In the genomic region with DNA sequence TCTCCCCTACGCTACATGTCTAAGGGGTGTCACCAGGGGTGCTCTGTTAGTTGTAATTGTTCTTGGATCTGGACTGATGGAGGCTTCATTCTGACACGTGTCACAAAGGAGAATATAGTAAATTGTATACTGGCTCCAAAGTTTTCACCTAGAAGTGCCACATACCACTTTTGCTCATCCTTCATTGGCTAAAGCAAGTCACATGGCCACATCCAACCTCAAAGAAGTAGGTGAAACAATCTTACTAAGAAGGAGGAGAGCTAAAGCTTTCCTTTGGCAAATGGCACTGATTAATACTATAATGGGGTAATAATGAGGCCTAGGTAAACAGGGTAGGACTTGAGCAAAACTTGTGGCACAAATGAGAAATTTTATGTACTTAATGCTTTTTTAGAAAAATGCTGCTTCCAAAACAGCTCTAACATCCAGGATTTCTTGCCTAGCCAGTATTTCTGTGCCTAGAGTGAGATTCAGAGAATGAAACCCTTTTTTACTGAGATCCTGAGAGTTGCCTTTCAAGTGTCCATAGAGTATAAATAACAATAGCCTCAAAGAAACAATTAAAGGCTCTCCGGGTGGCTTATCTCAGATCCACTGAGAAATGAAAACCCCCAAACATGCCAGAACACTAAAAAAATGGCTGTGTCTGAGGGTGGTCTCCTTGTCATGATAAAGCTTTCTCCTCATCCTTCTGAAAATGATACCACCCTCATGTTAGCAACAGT, we compare ENCODE assay signal across 14 cellular contexts. TPM values are rescaled to one million over a fixed set of nuclear protein-coding genes. Genes with fewer than 3 reads are reported as not detected.
DNase-seq lines count a peak whose midpoint lies in the region; ATAC-seq and TF ChIP-seq lines count a peak whose summit lies in the region.
"Had no signal": no experiment of that assay in that cellular context is flagged by ENCODE, and none has a peak within 500 bp of the region (broad histone marks: within the 10 kb centered on the region; RNA-seq: fewer than 3 reads in every experiment).

No MANE protein-coding gene starts in this region.

- H3K36me3 Mint-ChIP-seq in H9 (ENCODE audit: insufficient read depth in 1 of 3, low read depth in 3 of 3), result peaks cover 0 to 1% (median 0%) of the 10 kb centered on the region in 3 experiments; a peak in 2 of 7 replicates
- H3K36me3 Mint-ChIP-seq in WTC11, result no peaks in the 10 kb centered on the region
- H3K36me3 Mint-ChIP-seq in progenitor cell of endocrine pancreas (ENCODE audit: insufficient read depth), result peaks cover 3% of the 10 kb centered on the region
- H3K36me3 Mint-ChIP-seq: CD4-positive, alpha-beta memory T cell had no signal

- no peak overlapping the region for H3T11ph ChIP-seq in H9 (ENCODE audit: low read length)

- H3K27ac Mint-ChIP-seq in H9 (no peak overlapping the region; a peak in 1 of 7 replicates), WTC11 (no peak overlapping the region), progenitor cell of endocrine pancreas (peak overlapping the region; percentile 62)

- no peak overlapping the region for H3K14ac ChIP-seq in H9 (ENCODE audit: insufficient read depth, low read length)

- TF ChIP-seq CTCF in H9 (conservative IDR thresholded peaks at IDR 0.05) (no peak), WTC11 (IDR thresholded peaks at IDR 0.05) (no peak), progenitor cell of endocrine pancreas (IDR thresholded peaks at IDR 0.05; ENCODE audit: unreplicated experiment) (no peak), RWPE1 (conservative IDR thresholded peaks at IDR 0.05; ENCODE audit: low read depth) (no peak)

- no peaks in the 10 kb centered on the region for H4K20me1 ChIP-seq in H9 (ENCODE audit: control insufficient read depth, insufficient read depth, insufficient read length)
- H4K20me1 ChIP-seq: BLaER1 had no signal

- H3K27ac ChIP-seq in H9 (ENCODE audit: insufficient read length, low read depth, low read length) (no peak overlapping the region), RWPE1 (no peak overlapping the region)
- H3K27ac ChIP-seq: BLaER1, GM23248, KMS-11 had no signal

- H2BK120ac ChIP-seq in H9 (ENCODE audit: low read depth, low read length, poor library complexity, severe bottlenecking), result no peak overlapping the region

- H3K9ac ChIP-seq in H9 (ENCODE audit: extremely low read depth, insufficient read length, low read length), result no peak overlapping the region
- H3K9ac ChIP-seq: BLaER1, GM23248, KMS-11 had no signal

- H3K27me3 ChIP-seq in H9 (ENCODE audit: insufficient read depth, low read length), result no peaks in the 10 kb centered on the region

- no peak overlapping the region for H3K4ac ChIP-seq in H9 (ENCODE audit: low read depth, low read length)

- no peak overlapping the region for H2AFZ ChIP-seq in H9 (ENCODE audit: low read length)
- H2AFZ ChIP-seq: GM23248 had no signal

- no peak overlapping the region for H2BK12ac ChIP-seq in H9 (ENCODE audit: insufficient read length, low read depth, low read length)

- H3K27me3 Mint-ChIP-seq in H9 (ENCODE audit: low read depth) (peaks cover 49% of the 10 kb centered on the region), WTC11 (ENCODE audit: low read depth) (peaks cover 20% of the 10 kb centered on the region), progenitor cell of endocrine pancreas (no peaks in the 10 kb centered on the region)

- H3K4me1 ChIP-seq in H9 (ENCODE audit: insufficient read depth, low read length), result peaks cover 17% of the 10 kb centered on the region; the same call in 1 of the 2 replicates
- H3K4me1 ChIP-seq: BLaER1 had no signal

- ATAC-seq in WTC11, result peak; percentile 68

- POLR2A ChIA-PET in WTC11 (lab: Charles Lee), result interaction anchor here (1.3 kb wide), 1 partner anchor 13 kb away, joined by 3 read pairs; no protein-coding TSS in a partner anchor
- POLR2A ChIA-PET in RWPE1 (lab: Yijun Ruan, JAX; ENCODE audit: low non-redundant PET), result no interaction called here

- H2BK20ac ChIP-seq in H9 (ENCODE audit: low read depth, low read length, poor library complexity, severe bottlenecking), result no peak overlapping the region

- H4K5ac ChIP-seq in H9 (ENCODE audit: insufficient read length, low read depth, low read length), result no peak overlapping the region

- no peak for DNase-seq in H9
- DNase-seq in WTC11 (ENCODE audit: low spot score), result no peak
- peak; percentile 17 for DNase-seq in iPS-NIHi11 (ENCODE audit: low spot score)
- DNase-seq in progenitor cell of endocrine pancreas (ENCODE audit: low spot score, unreplicated experiment), result no peak
- no peak for DNase-seq in NCI-H146 treated with DMSO at 0.1 percent for 48 hours (lab: John Stamatoyannopoulos, UW; ENCODE audit: unreplicated experiment)
- no peak for DNase-seq in RWPE1 (ENCODE audit: low spot score)
- no peak for DNase-seq in stimulated activated CD4-positive, alpha-beta T cell treated with anti-CD3 and anti-CD28 coated beads, Interleukin-2, amount 100 ng/mL, for 24 hours
- DNase-seq: CD4-positive, alpha-beta memory T cell; EL; GM23248; NCI-H2029; NCI-H524 had no signal

- H3K9me3 ChIP-seq in H9 (ENCODE audit: control insufficient read depth, low read depth, low read length), result no peaks in the 10 kb centered on the region
- H3K9me3 ChIP-seq: BLaER1 had no signal

- no peaks in the 10 kb centered on the region for H3K79me1 ChIP-seq in H9 (ENCODE audit: insufficient read depth, low read depth, low read length, poor library complexity, severe bottlenecking)

- no peak overlapping the region for H2AK5ac ChIP-seq in H9 (ENCODE audit: insufficient read length, low read length)

- H3K23me2 ChIP-seq in H9 (ENCODE audit: insufficient read length, low read depth, low read length, poor library complexity, severe bottlenecking), result no peaks in the 10 kb centered on the region

- H3K4me1 Mint-ChIP-seq in H9, result peaks cover 35 to 45% of the 10 kb centered on the region in 2 experiments
- H3K4me1 Mint-ChIP-seq in WTC11, result peaks cover 53% of the 10 kb centered on the region
- H3K4me1 Mint-ChIP-seq in progenitor cell of endocrine pancreas (ENCODE audit: low read depth), result peaks cover 51% of the 10 kb centered on the region
- H3K4me1 Mint-ChIP-seq: CD4-positive, alpha-beta memory T cell had no signal

- no peak overlapping the region for H2BK5ac ChIP-seq in H9 (ENCODE audit: insufficient read length, low read length)

- no peak overlapping the region for H3K56ac ChIP-seq in H9 (ENCODE audit: insufficient read length, low read depth, low read length)

- H3K9me3 Mint-ChIP-seq in H9 (peaks cover 4 to 6% of the 10 kb centered on the region in 2 experiments; a peak in 4 of 5 replicates), WTC11 (no peaks in the 10 kb centered on the region), progenitor cell of endocrine pancreas (ENCODE audit: low read depth) (no peaks in the 10 kb centered on the region)

- no peak overlapping the region for H3K4me2 ChIP-seq in H9 (ENCODE audit: insufficient read depth, insufficient read length, low read length)
- H3K4me2 ChIP-seq: BLaER1, KMS-11 had no signal

- no peak overlapping the region for H4K8ac ChIP-seq in H9 (replicated peaks; ENCODE audit: insufficient read length, low read depth, low read length)

- H3K4me3 Mint-ChIP-seq in H9, result peak overlapping the region; percentile 39 to 65
- H3K4me3 Mint-ChIP-seq in WTC11, result peak overlapping the region; percentile 42
- no peak overlapping the region for H3K4me3 Mint-ChIP-seq in progenitor cell of endocrine pancreas (ENCODE audit: low read depth)
- H3K4me3 Mint-ChIP-seq: CD4-positive, alpha-beta memory T cell had no signal

- no CpG with 5 or more reads among the region's 3 CpGs for WGBS in H9 (ENCODE audit: extremely low coverage, insufficient read length, low lambda C conversion rate)

- CTCF ChIA-PET in WTC11 (lab: Charles Lee), result no interaction called here
- CTCF ChIA-PET in RWPE1 (lab: Yijun Ruan, JAX), result no interaction called here

- 0 out of 2 replicates have a peak, but pooled peaks cover 2% of the 10 kb centered on the region for H3K79me2 ChIP-seq in H9 (ENCODE audit: insufficient read depth, low read length)

- no peak overlapping the region for H3K18ac ChIP-seq in H9 (ENCODE audit: insufficient read length, low read depth, low read length)

- no peak overlapping the region for H2BK15ac ChIP-seq in H9 (ENCODE audit: low read depth, low read length)

- H4K91ac ChIP-seq in H9 (ENCODE audit: insufficient read length, low read depth, low read length), result no peak overlapping the region

- no peak overlapping the region for H3K23ac ChIP-seq in H9 (ENCODE audit: insufficient read length, low read depth, low read length)

TF ChIP-seq in WTC11, 78 proteins besides CTCF, POLR2A, EP300 and RAD21:
- TF ChIP-seq ETV6 (CRISPR knock-in tag; IDR thresholded peaks at IDR 0.05), result no peak
- TF ChIP-seq, protein P1, sequence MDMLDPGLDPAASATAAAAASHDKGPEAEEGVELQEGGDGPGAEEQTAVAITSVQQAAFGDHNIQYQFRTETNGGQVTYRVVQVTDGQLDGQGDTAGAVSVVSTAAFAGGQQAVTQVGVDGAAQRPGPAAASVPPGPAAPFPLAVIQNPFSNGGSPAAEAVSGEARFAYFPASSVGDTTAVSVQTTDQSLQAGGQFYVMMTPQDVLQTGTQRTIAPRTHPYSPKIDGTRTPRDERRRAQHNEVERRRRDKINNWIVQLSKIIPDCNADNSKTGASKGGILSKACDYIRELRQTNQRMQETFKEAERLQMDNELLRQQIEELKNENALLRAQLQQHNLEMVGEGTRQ (CRISPR knock-in tag; IDR thresholded peaks at IDR 0.05), result peak; percentile 76
- TF ChIP-seq, protein P2, sequence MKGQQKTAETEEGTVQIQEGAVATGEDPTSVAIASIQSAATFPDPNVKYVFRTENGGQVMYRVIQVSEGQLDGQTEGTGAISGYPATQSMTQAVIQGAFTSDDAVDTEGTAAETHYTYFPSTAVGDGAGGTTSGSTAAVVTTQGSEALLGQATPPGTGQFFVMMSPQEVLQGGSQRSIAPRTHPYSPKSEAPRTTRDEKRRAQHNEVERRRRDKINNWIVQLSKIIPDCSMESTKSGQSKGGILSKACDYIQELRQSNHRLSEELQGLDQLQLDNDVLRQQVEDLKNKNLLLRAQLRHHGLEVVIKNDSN (CRISPR knock-in tag; IDR thresholded peaks at IDR 0.05), result peak; percentile 52; the same call in 1 of the 2 replicates

RNA-seq across cellular contexts. Expression of a gene that starts 34.7 kb away (rescaled TPM):
- 8.0 and 8.7 TPM in 2 replicates for total RNA-seq in H9 (2021)
- 4.5 to 5.8 TPM (median 5.6 TPM) in 3 replicates for total RNA-seq in WTC11 (2021)
- total RNA-seq in progenitor cell of endocrine pancreas, result 102 and 117 TPM in 2 replicates

Comparison
In these comparisons a context has a peak if more than half of its experiments do, and no peak if none do; other contexts are left out.
1. RNA of a gene that starts 34.7 kb away (total RNA-seq): 102 to 117 TPM in progenitor cell of endocrine pancreas; 8.0 to 8.7 TPM in H9 and 4.5 to 5.8 TPM in WTC11; every median in the first group is over 10 times any median in the second.